19 cellular contexts compared by ENCODE assay signal in the genomic region with DNA sequence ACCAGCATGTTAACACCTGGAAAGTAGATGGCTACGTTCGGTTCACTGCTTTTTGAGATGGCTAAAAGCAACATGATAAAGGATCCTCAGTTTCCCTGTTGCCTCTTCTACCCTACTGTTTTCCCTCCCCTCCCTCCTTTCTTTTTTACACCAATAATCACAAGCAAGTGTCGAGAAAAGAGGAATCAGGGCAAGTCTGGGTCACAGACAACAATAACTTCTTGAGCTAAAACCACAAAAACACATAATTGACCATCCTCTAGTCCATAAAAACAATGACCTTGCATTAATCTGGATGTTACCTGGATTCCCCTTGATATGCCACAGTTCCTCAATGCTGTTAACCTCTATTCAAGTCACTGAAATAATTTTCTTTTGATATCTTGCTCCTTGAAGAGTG.
"Had no signal": no experiment of that assay in that cellular context is flagged by ENCODE, and none has a peak within 500 bp of the region (broad histone marks: within the 10 kb centered on the region; RNA-seq: fewer than 3 reads in every experiment).

No MANE protein-coding gene starts in this region.

- DNase-seq: dorsolateral prefrontal cortex; effector CD4-positive, alpha-beta T cell; kidney; natural killer cell; right lobe of liver; small intestine; stimulated activated CD4-positive, alpha-beta T cell treated with anti-CD3 and anti-CD28 coated beads, Interleukin-15, amount 100 ng/mL, for 24 hours; stimulated activated CD4-positive, alpha-beta T cell treated with anti-CD3 and anti-CD28 coated beads, Interleukin-2, amount 100 ng/mL, for 48 hours; stimulated activated CD8-positive, alpha-beta memory T cell treated with anti-CD3 and anti-CD28 coated beads, Interleukin-4, amount 100 ng/mL, for 48 hours; stimulated activated naive CD4-positive, alpha-beta T cell; stimulated activated naive CD8-positive, alpha-beta T cell treated with anti-CD3 and anti-CD28 coated beads, Interleukin-15, amount 100 ng/mL, for 72 hours; transverse colon; upper lobe of right lung; uterus had no signal

- H2AFZ ChIP-seq: parathyroid adenoma had no signal

- H3K9ac ChIP-seq: parathyroid adenoma had no signal

- FAIRE-seq: frontal cortex, kidney, small intestine had no signal

- H3K4me1 ChIP-seq: parathyroid adenoma, right lobe of liver, suprapubic skin, transverse colon, upper lobe of right lung, uterus had no signal

- H3K36me3 ChIP-seq: right lobe of liver, suprapubic skin, transverse colon, upper lobe of right lung, uterus had no signal

- H3K27ac ChIP-seq: dorsolateral prefrontal cortex, parathyroid adenoma, right lobe of liver, suprapubic skin, transverse colon, upper lobe of right lung, uterus had no signal

- H3K27me3 ChIP-seq: dorsolateral prefrontal cortex, right lobe of liver, suprapubic skin, transverse colon, upper lobe of right lung, uterus had no signal

- H3K4me3 ChIP-seq: dorsolateral prefrontal cortex, lung, right lobe of liver, suprapubic skin, transverse colon, upper lobe of right lung, uterus had no signal

- H3K79me2 ChIP-seq: parathyroid adenoma had no signal

- H3K9me3 ChIP-seq: right lobe of liver, suprapubic skin, upper lobe of right lung, uterus had no signal

- ATAC-seq: left lobe of liver; natural killer cell; right lobe of liver; stimulated activated naive CD8-positive, alpha-beta T cell treated with anti-CD3 and anti-CD28 coated beads, Interleukin-15, amount 100 ng/mL, for 72 hours; upper lobe of right lung had no signal
